ENCODE assay signal across 16 cellular contexts in the genomic region with DNA sequence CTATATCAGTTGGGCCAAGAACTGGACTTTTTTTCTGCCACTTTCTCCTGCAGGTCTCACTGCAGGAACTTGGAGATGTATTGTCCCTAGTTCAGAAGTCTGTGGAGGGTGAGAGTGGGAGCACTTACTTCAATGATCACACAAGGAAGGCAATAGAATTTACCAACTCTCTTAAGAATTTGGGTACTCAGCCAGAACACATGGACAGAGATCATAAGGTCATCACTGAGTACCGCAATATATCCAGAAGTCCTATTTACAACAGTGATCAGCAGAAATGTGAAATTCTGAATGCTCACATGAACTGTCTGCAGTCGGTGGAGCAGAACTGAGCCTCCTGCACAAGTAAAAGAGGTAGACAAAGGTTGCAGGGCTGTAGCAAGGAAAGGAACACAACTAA.
DNase-seq lines count a peak whose midpoint lies in the region; ATAC-seq and TF ChIP-seq lines count a peak whose summit lies in the region.
"Had no signal": no experiment of that assay in that cellular context is flagged by ENCODE, and none has a peak within 500 bp of the region (broad histone marks: within the 10 kb centered on the region; RNA-seq: fewer than 3 reads in every experiment).

No MANE protein-coding gene starts in this region.

- H3K27me3 Mint-ChIP-seq in GM23338 (ENCODE audit: insufficient read depth, low read depth, poor library complexity): no peaks in the 10 kb centered on the region

- no peak for TF ChIP-seq CTCF in GM23338 (conservative IDR thresholded peaks at IDR 0.05; ENCODE audit: low read depth in 2 of 2)
- TF ChIP-seq CTCF in lower leg skin (IDR thresholded peaks at IDR 0.05): no peak
- TF ChIP-seq CTCF in PC-3 (conservative IDR thresholded peaks at IDR 0.05; ENCODE audit: low read depth, low read length): no peak

- H3K4me1 ChIP-seq in GM23338 (ENCODE audit: insufficient read depth): no peaks in the 10 kb centered on the region
- H3K4me1 ChIP-seq in PC-3 (ENCODE audit: insufficient read depth, low read length): no peaks in the 10 kb centered on the region
- H3K4me1 ChIP-seq: BLaER1 treated with 17β-estradiol and CSF1 and Interleukin-3, amounts not matched to agents 10 nM and 100 nM had no signal

- no peaks in the 10 kb centered on the region for H3K27me3 ChIP-seq in GM23338 (ENCODE audit: insufficient read depth)
- no peaks in the 10 kb centered on the region for H3K27me3 ChIP-seq in PC-3 (ENCODE audit: low read length)
- H3K27me3 ChIP-seq: BLaER1 treated with 17β-estradiol and CSF1 and Interleukin-3, amounts not matched to agents 10 nM and 100 nM had no signal

- no peak overlapping the region for H3K4me3 Mint-ChIP-seq in GM23338
- H3K4me3 Mint-ChIP-seq: CD4-positive, CD25-positive, alpha-beta regulatory T cell; HFFc6 had no signal

- H3K4me2 ChIP-seq in GM23338: no peak overlapping the region
- no peak overlapping the region for H3K4me2 ChIP-seq in PC-3 (ENCODE audit: low read length)
- H3K4me2 ChIP-seq: BLaER1 treated with 17β-estradiol and CSF1 and Interleukin-3, amounts not matched to agents 10 nM and 100 nM; KMS-11 had no signal

- H2AFZ ChIP-seq in GM23338: no peak overlapping the region
- H2AFZ ChIP-seq in PC-3 (ENCODE audit: low read length): no peak overlapping the region
- H2AFZ ChIP-seq: GM23248 had no signal

- peaks cover 89% of the 10 kb centered on the region for H3K9me3 Mint-ChIP-seq in GM23338

- no peaks in the 10 kb centered on the region for H3K9me3 ChIP-seq in PC-3 (ENCODE audit: low read length)

- H3K9me2 ChIP-seq in GM23338 (ENCODE audit: insufficient read depth): peaks cover 5% of the 10 kb centered on the region
- H3K9me2 ChIP-seq in PC-3 (replicated peaks; ENCODE audit: low read length): no peaks in the 10 kb centered on the region

- intact Hi-C loops in lower leg skin (cut with DNase I; ENCODE audit: low total_unique reads) (no loop called here), head of caudate nucleus (cut with DNase I) (no loop called here), PC-3 (cut with micrococcal nuclease) (no loop called here)

- no peak for DNase-seq in GM23338 (ENCODE audit: low spot score)
- DNase-seq in LHCN-M2 (ENCODE audit: low read depth): peak; percentile 47
- no peak for DNase-seq in lower leg skin (ENCODE audit: low spot score in 2 of 2)
- no peak for DNase-seq in head of caudate nucleus
- no peak for DNase-seq in PC-3
- no peak for DNase-seq in cerebellar nuclear complex (lab: John Stamatoyannopoulos, UW)
- DNase-seq: 8988T; CD4-positive, CD25-positive, alpha-beta regulatory T cell; DMS53; GF-D8 had no signal

- no peak overlapping the region for H3K9ac ChIP-seq in PC-3 (ENCODE audit: low read length)
- H3K9ac ChIP-seq: BLaER1 treated with 17β-estradiol and CSF1 and Interleukin-3, amounts not matched to agents 10 nM and 100 nM; GM23248; KMS-11 had no signal

- no peak for TF ChIP-seq POLR2A in lower leg skin (IDR thresholded peaks at IDR 0.05)

- WGBS in lower leg skin, 2 donors: 89 to 91% methylated on average over 2 of the region's 2 CpGs

- CTCF ChIA-PET in PC-3 (lab: Charles Lee): no interaction called here

- H3K27ac ChIP-seq in GM23338 (ENCODE audit: low read depth) (peak overlapping the region; percentile 45), temporal lobe (ENCODE audit: low read depth, low read length) (peak overlapping the region; percentile 18), PC-3 (ENCODE audit: low read length) (no peak overlapping the region)
- H3K27ac ChIP-seq: BLaER1 treated with 17β-estradiol and CSF1 and Interleukin-3, amounts not matched to agents 10 nM and 100 nM; GM23248; KMS-11 had no signal

- H3K27ac Mint-ChIP-seq in GM23338: no peak overlapping the region
- H3K27ac Mint-ChIP-seq: CD4-positive, CD25-positive, alpha-beta regulatory T cell; HFFc6 had no signal

- no peaks in the 10 kb centered on the region for H3K79me2 ChIP-seq in GM23338 (replicated peaks; ENCODE audit: insufficient read depth)
- no peaks in the 10 kb centered on the region for H3K79me2 ChIP-seq in PC-3 (ENCODE audit: low read length)

- BruUV-seq in PC-3 (replicated peaks; lab: Mats Ljungman, UMichigan): no TSS peak

- H3K36me3 ChIP-seq in GM23338 (ENCODE audit: insufficient read depth) (peaks cover 37% of the 10 kb centered on the region), PC-3 (ENCODE audit: low read depth, low read length) (no peaks in the 10 kb centered on the region)
- H3K36me3 ChIP-seq: BLaER1 treated with 17β-estradiol and CSF1 and Interleukin-3, amounts not matched to agents 10 nM and 100 nM; HAP-1 had no signal

- no peak for ATAC-seq in GM23338
- no peak for ATAC-seq in PC-3

- H3K4me1 Mint-ChIP-seq in GM23338: peaks cover 12% of the 10 kb centered on the region; the same call in 2 of the 3 replicates
- H3K4me1 Mint-ChIP-seq: CD4-positive, CD25-positive, alpha-beta regulatory T cell had no signal

- H4K20me1 ChIP-seq in GM23338 (replicated peaks; ENCODE audit: insufficient read depth) (no peaks in the 10 kb centered on the region), PC-3 (ENCODE audit: low read length) (no peaks in the 10 kb centered on the region)
- H4K20me1 ChIP-seq: BLaER1 treated with 17β-estradiol and CSF1 and Interleukin-3, amounts not matched to agents 10 nM and 100 nM had no signal

- H3K36me3 Mint-ChIP-seq in GM23338 (ENCODE audit: low read depth): peaks cover 78% of the 10 kb centered on the region
- H3K36me3 Mint-ChIP-seq: CD4-positive, CD25-positive, alpha-beta regulatory T cell had no signal

- POLR2A ChIA-PET in PC-3 (lab: Charles Lee; ENCODE audit: unreplicated experiment): no interaction called here

- no peak overlapping the region for H3K4me3 ChIP-seq in GM23338
- peak overlapping the region; percentile 5 for H3K4me3 ChIP-seq in lower leg skin (ENCODE audit: low read depth, poor library complexity, severe bottlenecking)
- H3K4me3 ChIP-seq in PC-3 (ENCODE audit: low read length): no peak overlapping the region
- H3K4me3 ChIP-seq: BLaER1 treated with 17β-estradiol and CSF1 and Interleukin-3, amounts not matched to agents 10 nM and 100 nM; GM23248; HAP-1 had no signal

- H3F3A ChIP-seq in GM23338 (replicated peaks; ENCODE audit: low read depth): no peaks in the 10 kb centered on the region
- H3F3A ChIP-seq in PC-3 (ENCODE audit: low read length, unreplicated experiment): no peaks in the 10 kb centered on the region

TF ChIP-seq in GM23338, 12 proteins besides CTCF, POLR2A, EP300 and RAD21:
- TF ChIP-seq, protein P1, sequence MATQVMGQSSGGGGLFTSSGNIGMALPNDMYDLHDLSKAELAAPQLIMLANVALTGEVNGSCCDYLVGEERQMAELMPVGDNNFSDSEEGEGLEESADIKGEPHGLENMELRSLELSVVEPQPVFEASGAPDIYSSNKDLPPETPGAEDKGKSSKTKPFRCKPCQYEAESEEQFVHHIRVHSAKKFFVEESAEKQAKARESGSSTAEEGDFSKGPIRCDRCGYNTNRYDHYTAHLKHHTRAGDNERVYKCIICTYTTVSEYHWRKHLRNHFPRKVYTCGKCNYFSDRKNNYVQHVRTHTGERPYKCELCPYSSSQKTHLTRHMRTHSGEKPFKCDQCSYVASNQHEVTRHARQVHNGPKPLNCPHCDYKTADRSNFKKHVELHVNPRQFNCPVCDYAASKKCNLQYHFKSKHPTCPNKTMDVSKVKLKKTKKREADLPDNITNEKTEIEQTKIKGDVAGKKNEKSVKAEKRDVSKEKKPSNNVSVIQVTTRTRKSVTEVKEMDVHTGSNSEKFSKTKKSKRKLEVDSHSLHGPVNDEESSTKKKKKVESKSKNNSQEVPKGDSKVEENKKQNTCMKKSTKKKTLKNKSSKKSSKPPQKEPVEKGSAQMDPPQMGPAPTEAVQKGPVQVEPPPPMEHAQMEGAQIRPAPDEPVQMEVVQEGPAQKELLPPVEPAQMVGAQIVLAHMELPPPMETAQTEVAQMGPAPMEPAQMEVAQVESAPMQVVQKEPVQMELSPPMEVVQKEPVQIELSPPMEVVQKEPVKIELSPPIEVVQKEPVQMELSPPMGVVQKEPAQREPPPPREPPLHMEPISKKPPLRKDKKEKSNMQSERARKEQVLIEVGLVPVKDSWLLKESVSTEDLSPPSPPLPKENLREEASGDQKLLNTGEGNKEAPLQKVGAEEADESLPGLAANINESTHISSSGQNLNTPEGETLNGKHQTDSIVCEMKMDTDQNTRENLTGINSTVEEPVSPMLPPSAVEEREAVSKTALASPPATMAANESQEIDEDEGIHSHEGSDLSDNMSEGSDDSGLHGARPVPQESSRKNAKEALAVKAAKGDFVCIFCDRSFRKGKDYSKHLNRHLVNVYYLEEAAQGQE (IDR thresholded peaks at IDR 0.05; ENCODE audit: unreplicated experiment): no peak
- TF ChIP-seq STAT1 (IDR thresholded peaks at IDR 0.05; ENCODE audit: unreplicated experiment) (no peak), EZH2phosphoT487 (IDR thresholded peaks at IDR 0.05; ENCODE audit: unreplicated experiment) (no peak), POLR2AphosphoS5 (IDR thresholded peaks at IDR 0.05; ENCODE audit: low read depth) (no peak)
